In the genomic region with DNA sequence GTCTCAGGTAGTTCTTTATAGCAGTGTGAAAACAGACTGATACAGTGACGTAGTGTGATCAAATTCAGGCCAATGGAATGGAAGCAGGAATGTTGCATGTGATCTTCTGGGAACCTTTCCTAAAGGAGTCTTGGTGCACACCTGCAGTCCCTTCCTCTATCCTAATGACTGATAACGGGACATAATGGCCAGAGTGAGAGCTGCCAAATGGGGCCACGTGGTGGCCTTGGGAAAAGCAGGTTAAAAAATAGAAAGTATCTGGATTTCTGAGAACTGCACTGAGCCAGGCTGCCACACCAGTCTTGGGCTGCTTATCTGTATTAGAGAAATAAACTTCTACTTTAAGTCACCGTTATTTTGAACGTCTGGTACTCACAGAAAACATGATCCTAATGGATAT, we compare ENCODE assay signal across 31 cellular contexts. TPM values are rescaled to one million over a fixed set of nuclear protein-coding genes. Genes with fewer than 3 reads are reported as not detected.
"Had no signal": no experiment of that assay in that cellular context is flagged by ENCODE, and none has a peak within 500 bp of the region (broad histone marks: within the 10 kb centered on the region; RNA-seq: fewer than 3 reads in every experiment).

No MANE protein-coding gene starts in this region.

- H3K9me3 ChIP-seq: gastrocnemius medialis had no signal

- H3K27ac Mint-ChIP-seq: memory B cell had no signal

- FAIRE-seq: colon, endothelial cell of umbilical vein, islet of Langerhans, keratinocyte had no signal

- ATAC-seq: gastrocnemius medialis, heart right ventricle, left cardiac atrium, left lung, left ventricle myocardium superior, lower lobe of right lung had no signal

- H3K36me3 Mint-ChIP-seq: memory B cell had no signal

- H3K4me3 ChIP-seq: coronary artery, dorsolateral prefrontal cortex, esophagus squamous epithelium, gastrocnemius medialis, heart right ventricle, left lung, lower lobe of right lung had no signal

- H3K27ac ChIP-seq: coronary artery, dorsolateral prefrontal cortex, esophagus squamous epithelium, gastrocnemius medialis, heart right ventricle, left lung, lower lobe of right lung had no signal

- H3K4me3 Mint-ChIP-seq: memory B cell had no signal

- H3K27me3 ChIP-seq: dorsolateral prefrontal cortex, esophagus squamous epithelium, gastrocnemius medialis, heart right ventricle, left lung had no signal

- DNase-seq: dermis blood vessel endothelial cell; dorsolateral prefrontal cortex; effector CD4-positive, alpha-beta T cell; effector memory CD4-positive, alpha-beta T cell; esophagus squamous epithelium; foreskin fibroblast; foreskin melanocyte; gastrocnemius medialis; glutamatergic neuron; head of caudate nucleus; heart right ventricle; hippocampal formation; left cardiac atrium; left lung; left ventricle myocardium superior; lower lobe of right lung; mesendoderm; midbrain had no signal

- H3K36me3 ChIP-seq: esophagus squamous epithelium, gastrocnemius medialis, heart right ventricle, left lung, lower lobe of right lung had no signal

RNA-seq across cellular contexts. Expression of a gene that starts 51.9 kb away (rescaled TPM):
- total RNA-seq: dermis blood vessel endothelial cell, endothelial cell of umbilical vein, epithelial cell of proximal tubule, glomerular endothelial cell, heart right ventricle, kidney epithelial cell, left cardiac atrium, left lung, left ventricle myocardium superior, lower leg skin, lung microvascular endothelial cell, mononuclear cell, mucosa of gallbladder had no signal
- polyA plus RNA-seq: endothelial cell of umbilical vein, heart right ventricle had no signal
